8 cellular contexts compared by ENCODE assay signal in the genomic region with DNA sequence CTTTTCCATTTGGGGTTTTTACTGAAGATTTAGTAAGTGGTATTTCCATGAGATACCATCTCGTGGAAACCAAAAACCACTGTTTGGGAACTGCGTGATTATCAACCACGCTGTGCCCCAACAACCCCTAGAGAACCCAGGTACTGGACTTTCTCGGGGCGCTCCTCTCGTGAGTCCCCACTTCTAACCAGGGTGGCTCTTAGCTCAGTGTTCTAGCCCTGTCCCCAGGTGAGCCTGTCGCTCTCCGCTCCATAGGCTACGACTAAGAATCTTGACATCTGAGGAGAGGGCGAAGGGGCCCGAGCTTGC. TPM values are rescaled to one million over a fixed set of nuclear protein-coding genes. Genes with fewer than 3 reads are reported as not detected.
A peak's percentile ranks its signal among the peaks of the same experiment; 100 is the strongest.
DNase-seq lines count a peak whose midpoint lies in the region; ATAC-seq, FAIRE-seq and TF ChIP-seq lines count a peak whose summit lies in the region.

No MANE protein-coding gene starts in this region.

- DNase-seq in Caco-2 (no peak), immature natural killer cell (no peak), suprapubic skin (ENCODE audit: low spot score in 2 of 2) (no peak), NCI-H345 treated with DMSO at 0.1 percent for 48 hours (lab: John Stamatoyannopoulos, UW; ENCODE audit: unreplicated experiment) (no peak), activated gamma-delta T cell (lab: John Stamatoyannopoulos, UW) (no peak), HTR-8/SVneo (ENCODE audit: insufficient read length, low spot score) (no peak)
- DNase-seq in activated naive CD8-positive, alpha-beta T cell treated with anti-CD3 and anti-CD28 coated beads for 36 hours = no peak

- CTCF ChIA-PET in Caco-2 (lab: Charles Lee) = interaction anchor here (0.6 to 2.5 kb wide), 7 partner anchors 13 to 307 kb away, joined by 3 to 38 read pairs (median 4); no protein-coding TSS in a partner anchor

- H3K36me3 ChIP-seq in Caco-2 (ENCODE audit: control insufficient read depth, insufficient read depth, low read length) (peaks cover 8% of the 10 kb centered on the region; the same call in 1 of the 2 replicates), suprapubic skin (peaks cover 34% of the 10 kb centered on the region)

- FAIRE-seq in HTR-8/SVneo (lab: Jason Lieb, UNC) = no peak

- TF ChIP-seq CTCF in Caco-2 (IDR thresholded peaks at IDR 0.05; ENCODE audit: insufficient read depth in 1 of 2, low read depth in 1 of 2, low read length in 1 of 2, severe bottlenecking in 1 of 2, unreplicated experiment in 1 of 2) (no peak), suprapubic skin (IDR thresholded peaks at IDR 0.05) (no peak)

- POLR2A ChIA-PET in Caco-2 (lab: Charles Lee) = interaction anchor here (0.5 to 1.4 kb wide), 8 partner anchors 11 to 244 kb away, joined by 3 to 8 read pairs (median 4); a partner anchor contains a TSS

- peak overlapping the region; percentile 63 for H3K4me3 ChIP-seq in Caco-2 (ENCODE audit: low read depth, low read length)
- peak overlapping the region; percentile 80 for H3K4me3 ChIP-seq in suprapubic skin

- no peaks in the 10 kb centered on the region for H3K27me3 Mint-ChIP-seq in Caco-2 (ENCODE audit: insufficient read depth, unreplicated experiment)
- no peaks in the 10 kb centered on the region for H3K27me3 Mint-ChIP-seq in activated naive CD8-positive, alpha-beta T cell treated with anti-CD3 and anti-CD28 coated beads for 36 hours
- H3K27me3 Mint-ChIP-seq in immature natural killer cell (ENCODE audit: low read depth in 3 of 3) = peaks cover 6 to 11% (median 8%) of the 10 kb centered on the region in 3 donors

- peaks cover 46% of the 10 kb centered on the region for H3K36me3 Mint-ChIP-seq in Caco-2 (ENCODE audit: insufficient read depth, unreplicated experiment)
- H3K36me3 Mint-ChIP-seq in activated naive CD8-positive, alpha-beta T cell treated with anti-CD3 and anti-CD28 coated beads for 36 hours = peaks cover 24% of the 10 kb centered on the region
- peaks cover 1 to 14% (median 6%) of the 10 kb centered on the region in 3 donors for H3K36me3 Mint-ChIP-seq in immature natural killer cell

- WGBS in suprapubic skin = under 1% methylated on average over 6 of the region's 11 CpGs

- H3K27ac ChIP-seq in suprapubic skin = no peak overlapping the region

- H3K4me3 Mint-ChIP-seq in Caco-2 (ENCODE audit: unreplicated experiment) (peak overlapping the region; percentile 99), immature natural killer cell (peak overlapping the region; percentile 97 to 100 (median 99))
- peak overlapping the region; percentile 100 for H3K4me3 Mint-ChIP-seq in activated naive CD8-positive, alpha-beta T cell treated with anti-CD3 and anti-CD28 coated beads for 36 hours

- BruUV-seq in Caco-2 (replicated peaks; lab: Mats Ljungman, UMichigan) = no TSS peak

- H3K9me3 Mint-ChIP-seq in Caco-2 (ENCODE audit: unreplicated experiment) = peaks cover 11% of the 10 kb centered on the region
- no peaks in the 10 kb centered on the region for H3K9me3 Mint-ChIP-seq in activated naive CD8-positive, alpha-beta T cell treated with anti-CD3 and anti-CD28 coated beads for 36 hours
- no peaks in the 10 kb centered on the region for H3K9me3 Mint-ChIP-seq in immature natural killer cell

- H3K9me3 ChIP-seq in Caco-2 (no peaks in the 10 kb centered on the region), suprapubic skin (no peaks in the 10 kb centered on the region)

- no peak for TF ChIP-seq POLR2A in suprapubic skin (IDR thresholded peaks at IDR 0.05)

- no peaks in the 10 kb centered on the region for H3K4me1 ChIP-seq in Caco-2
- H3K4me1 ChIP-seq in suprapubic skin = peaks cover 30% of the 10 kb centered on the region

- no peak for TF ChIP-seq EP300 in suprapubic skin (IDR thresholded peaks at IDR 0.05)

- H3K27ac Mint-ChIP-seq in Caco-2 (ENCODE audit: unreplicated experiment) = peak overlapping the region; percentile 99
- peak overlapping the region; percentile 98 for H3K27ac Mint-ChIP-seq in activated naive CD8-positive, alpha-beta T cell treated with anti-CD3 and anti-CD28 coated beads for 36 hours
- peak overlapping the region; percentile 92 to 100 (median 98) for H3K27ac Mint-ChIP-seq in immature natural killer cell

- H3K4me1 Mint-ChIP-seq in Caco-2 (ENCODE audit: low read depth, unreplicated experiment) = peaks cover 9% of the 10 kb centered on the region
- peaks cover 41% of the 10 kb centered on the region for H3K4me1 Mint-ChIP-seq in activated naive CD8-positive, alpha-beta T cell treated with anti-CD3 and anti-CD28 coated beads for 36 hours
- peaks cover 56 to 71% of the 10 kb centered on the region in 2 donors for H3K4me1 Mint-ChIP-seq in immature natural killer cell

- H3K27me3 ChIP-seq in Caco-2 (replicated peaks; ENCODE audit: control insufficient read depth, insufficient read depth, low read length) (no peaks in the 10 kb centered on the region), suprapubic skin (no peaks in the 10 kb centered on the region)

- ATAC-seq in HG02852 (IDR thresholded peaks at IDR 0.05; ENCODE audit: unreplicated experiment) = peak; percentile 14

- intact Hi-C loops in Caco-2 (cut with micrococcal nuclease; ENCODE audit: unreplicated experiment) = no loop called here

RNA-seq across cellular contexts. Expression of a gene that starts 0.7 kb away (rescaled TPM):
- total RNA-seq in Caco-2 (2022) = 115 and 122 TPM in 2 replicates
- total RNA-seq in activated naive CD8-positive, alpha-beta T cell treated with anti-CD3 and anti-CD28 coated beads for 36 hours = 10 to 100 TPM; 73.6 to 78.2 TPM
- 100 to 1,000 TPM in 1 of 3 donors, 10 to 100 TPM in 2; 76.3 to 101 (median 88.2) TPM for polyA plus RNA-seq in immature natural killer cell
- 10 to 100 TPM; 42.4 to 73.6 (median 61.1) TPM for total RNA-seq in suprapubic skin

RNA-seq across cellular contexts. Expression of a gene that starts 28.4 kb away (rescaled TPM):
- 0.16 and 0.27 TPM in 2 replicates for total RNA-seq in Caco-2 (2022)
- total RNA-seq in activated naive CD8-positive, alpha-beta T cell treated with anti-CD3 and anti-CD28 coated beads for 36 hours = 10 to 100 TPM; 10.2 to 10.9 TPM
- 1 to 10 TPM in 1 of 3 donors, under 1 TPM in 1, not detected in 1; 0.96 to 1.1 TPM for polyA plus RNA-seq in immature natural killer cell
- total RNA-seq in suprapubic skin = 1 to 10 TPM in 1 of 4 donors, under 1 TPM in 3; 0.15 to 1.0 (median 0.43) TPM

RNA-seq across cellular contexts. Expression of a gene that starts 38.2 kb away (rescaled TPM):
- total RNA-seq in Caco-2 (2022) (1.4 and 2.2 TPM in 2 replicates), suprapubic skin (1 to 10 TPM in 2 of 4 donors, under 1 TPM in 1, not detected in 1; 0.44 to 1.9 (median 1.1) TPM)
- total RNA-seq in activated naive CD8-positive, alpha-beta T cell treated with anti-CD3 and anti-CD28 coated beads for 36 hours = under 1 TPM; 0.14 to 0.41 TPM
- not detected for polyA plus RNA-seq in immature natural killer cell

RNA-seq across cellular contexts. Expression of a gene that starts 56.1 kb away (rescaled TPM):
- 33.3 and 33.4 TPM in 2 replicates for total RNA-seq in Caco-2 (2022)
- 1 to 10 TPM; 8.1 to 8.5 TPM for total RNA-seq in activated naive CD8-positive, alpha-beta T cell treated with anti-CD3 and anti-CD28 coated beads for 36 hours
- polyA plus RNA-seq in immature natural killer cell = 1 to 10 TPM; 2.4 to 3.2 (median 2.8) TPM
- 10 to 100 TPM; 10.1 to 38.9 (median 15.4) TPM for total RNA-seq in suprapubic skin
